18 cellular contexts compared by ENCODE assay signal in the genomic region with DNA sequence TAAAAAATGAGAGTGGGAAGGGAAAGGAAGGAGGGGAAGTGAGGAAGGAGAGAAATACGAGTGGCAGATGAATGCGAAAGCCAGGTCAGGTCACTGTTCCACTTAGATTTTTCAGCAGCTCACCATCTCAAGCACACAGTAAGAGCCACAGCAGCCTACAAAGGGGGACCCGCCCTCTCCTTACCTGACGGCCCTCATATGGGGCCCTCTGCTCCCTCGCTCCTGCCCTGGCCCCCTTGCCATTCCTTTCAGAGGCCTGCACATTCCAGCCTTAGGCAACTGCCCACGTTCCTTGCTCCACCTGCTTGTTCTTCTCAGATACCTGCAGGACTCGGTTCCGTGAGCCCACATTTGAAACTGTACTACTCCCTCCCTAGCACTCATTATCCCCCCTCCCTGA. TPM values are rescaled to one million over a fixed set of nuclear protein-coding genes. Genes with fewer than 3 reads are reported as not detected.
DNase-seq lines count a peak whose midpoint lies in the region; ATAC-seq and TF ChIP-seq lines count a peak whose summit lies in the region.
"Had no signal": no experiment of that assay in that cellular context is flagged by ENCODE, and none has a peak within 500 bp of the region (broad histone marks: within the 10 kb centered on the region; RNA-seq: fewer than 3 reads in every experiment).

No MANE protein-coding gene starts in this region.

- peaks cover 87% of the 10 kb centered on the region for H3K4me1 Mint-ChIP-seq in activated CD8-positive, alpha-beta memory T cell treated with anti-CD3 and anti-CD28 coated beads, Interleukin-2, amount 10 ng/mL, durations not matched to agents 7 days and 5 days
- peaks cover 45 to 81% of the 10 kb centered on the region in 2 donors for H3K4me1 Mint-ChIP-seq in effector memory CD8-positive, alpha-beta T cell (ENCODE audit: low read depth in 2 of 2)
- H3K4me1 Mint-ChIP-seq in nephron progenitor cell: peaks cover 37% of the 10 kb centered on the region

- H3K27me3 ChIP-seq in HUES48 (ENCODE audit: control insufficient read depth, insufficient read depth, low read length): no peaks in the 10 kb centered on the region
- H3K27me3 ChIP-seq: colonic mucosa, spleen, uterus had no signal

- TF ChIP-seq CTCF in nephron progenitor cell (IDR thresholded peaks at IDR 0.05): no peak

- CTCF ChIA-PET in activated CD8-positive, alpha-beta memory T cell treated with anti-CD3 and anti-CD28 coated beads, Interleukin-2, amount 10 ng/mL, durations not matched to agents 7 days and 5 days (lab: Charles Lee): interaction anchor here (1.1 to 7.1 kb wide), 3 partner anchors 12 to 18 kb away, joined by 3 to 61 read pairs (median 4); no protein-coding TSS in a partner anchor

- peak; percentile 54 for ATAC-seq in activated CD8-positive, alpha-beta memory T cell treated with anti-CD3 and anti-CD28 coated beads, Interleukin-2, amount 10 ng/mL, durations not matched to agents 7 days and 5 days
- ATAC-seq in effector memory CD8-positive, alpha-beta T cell (replicated peaks): no peak
- ATAC-seq: HepG2, mucosa of descending colon had no signal

- no peaks in the 10 kb centered on the region for H3K9me3 ChIP-seq in HUES48 (ENCODE audit: control insufficient read depth, insufficient read depth, low read length)
- H3K9me3 ChIP-seq: colonic mucosa, mucosa of descending colon, spleen, uterus had no signal

- no peaks in the 10 kb centered on the region for H3K9me3 Mint-ChIP-seq in activated CD8-positive, alpha-beta memory T cell treated with anti-CD3 and anti-CD28 coated beads, Interleukin-2, amount 10 ng/mL, durations not matched to agents 7 days and 5 days (ENCODE audit: low read depth)
- no peaks in the 10 kb centered on the region for H3K9me3 Mint-ChIP-seq in effector memory CD8-positive, alpha-beta T cell
- peaks cover 4% of the 10 kb centered on the region for H3K9me3 Mint-ChIP-seq in nephron progenitor cell

- peaks cover 11% of the 10 kb centered on the region for H3K4me1 ChIP-seq in HUES48 (ENCODE audit: control insufficient read depth, insufficient read depth, low read length)
- H3K4me1 ChIP-seq: colonic mucosa, uterus had no signal

- peak overlapping the region; percentile 68 for H3K4me3 Mint-ChIP-seq in activated CD8-positive, alpha-beta memory T cell treated with anti-CD3 and anti-CD28 coated beads, Interleukin-2, amount 10 ng/mL, durations not matched to agents 7 days and 5 days
- peak overlapping the region; percentile 62 to 64 for H3K4me3 Mint-ChIP-seq in effector memory CD8-positive, alpha-beta T cell
- H3K4me3 Mint-ChIP-seq in nephron progenitor cell: no peak overlapping the region

- DNase-seq in activated CD8-positive, alpha-beta memory T cell treated with anti-CD3 and anti-CD28 coated beads, Interleukin-2, amount 10 ng/mL, durations not matched to agents 7 days and 5 days: peak; percentile 39
- DNase-seq in activated CD8-positive, alpha-beta memory T cell treated with anti-CD3 and anti-CD28 coated beads for 24 hours: no peak
- no peak for DNase-seq in effector memory CD8-positive, alpha-beta T cell
- DNase-seq in nephron progenitor cell (no peak), SKM-1 (lab: John Stamatoyannopoulos, UW; ENCODE audit: unreplicated experiment) (no peak), NCI-H345 (lab: John Stamatoyannopoulos, UW) (no peak), D341Med (ENCODE audit: low spot score) (no peak)
- DNase-seq: colonic mucosa, erythroblast, GF-D8, kidney, mucosa of descending colon, NCI-H82, posterior cingulate gyrus, spleen, uterus had no signal

- H3K36me3 ChIP-seq in HUES48 (ENCODE audit: control insufficient read depth, insufficient read depth, low read length): no peaks in the 10 kb centered on the region
- H3K36me3 ChIP-seq: colonic mucosa, uterus had no signal

- peak overlapping the region; percentile 16 for H3K27ac ChIP-seq in HUES48 (ENCODE audit: low read depth, low read length)
- H3K27ac ChIP-seq: colonic mucosa, spleen, uterus had no signal

- no peak overlapping the region for H3K4me3 ChIP-seq in HUES48 (ENCODE audit: low read depth, low read length)
- H3K4me3 ChIP-seq: colonic mucosa, mucosa of descending colon, spleen, uterus had no signal

- peak overlapping the region; percentile 97 for H3K27ac Mint-ChIP-seq in activated CD8-positive, alpha-beta memory T cell treated with anti-CD3 and anti-CD28 coated beads, Interleukin-2, amount 10 ng/mL, durations not matched to agents 7 days and 5 days
- peak overlapping the region; percentile 86 to 94 for H3K27ac Mint-ChIP-seq in effector memory CD8-positive, alpha-beta T cell
- peak overlapping the region; percentile 87 for H3K27ac Mint-ChIP-seq in nephron progenitor cell

- no peaks in the 10 kb centered on the region for H3K27me3 Mint-ChIP-seq in activated CD8-positive, alpha-beta memory T cell treated with anti-CD3 and anti-CD28 coated beads, Interleukin-2, amount 10 ng/mL, durations not matched to agents 7 days and 5 days
- no peaks in the 10 kb centered on the region for H3K27me3 Mint-ChIP-seq in effector memory CD8-positive, alpha-beta T cell
- no peaks in the 10 kb centered on the region for H3K27me3 Mint-ChIP-seq in nephron progenitor cell (ENCODE audit: low read depth, poor library complexity)

- H3K36me3 Mint-ChIP-seq in activated CD8-positive, alpha-beta memory T cell treated with anti-CD3 and anti-CD28 coated beads, Interleukin-2, amount 10 ng/mL, durations not matched to agents 7 days and 5 days: peaks cover 62% of the 10 kb centered on the region
- H3K36me3 Mint-ChIP-seq in effector memory CD8-positive, alpha-beta T cell (ENCODE audit: insufficient read depth): peaks cover 9% of the 10 kb centered on the region
- H3K36me3 Mint-ChIP-seq in nephron progenitor cell (ENCODE audit: low read depth): peaks cover 62% of the 10 kb centered on the region

- H3K9ac ChIP-seq in HUES48 (ENCODE audit: low read depth, low read length): no peak overlapping the region

RNA-seq across cellular contexts. Expression of a gene that starts 22.0 kb away (rescaled TPM):
- 10 to 100 TPM; 83.1 to 94.3 TPM for total RNA-seq in activated CD8-positive, alpha-beta memory T cell treated with anti-CD3 and anti-CD28 coated beads, Interleukin-2, amount 10 ng/mL, durations not matched to agents 7 days and 5 days
